Comparison of ENCODE assay signal across 16 cellular contexts in genomic region chr19:49014870-49015255, GRCh38. TPM values are rescaled to one million over a fixed set of nuclear protein-coding genes. Genes with fewer than 3 reads are reported as not detected.
DNase-seq lines count a peak whose midpoint lies in the region; TF ChIP-seq lines count a peak whose summit lies in the region.
"Had no signal": no experiment of that assay in that cellular context is flagged by ENCODE, and none has a peak within 500 bp of the region (broad histone marks: within the 10 kb centered on the region; RNA-seq: fewer than 3 reads in every experiment).

No MANE protein-coding gene starts in this region.

- H3K27me3 Mint-ChIP-seq in MCF 10A (ENCODE audit: insufficient read depth, unreplicated experiment), result no peaks in the 10 kb centered on the region

- H3K9me3 Mint-ChIP-seq in MCF 10A (ENCODE audit: unreplicated experiment), result no peaks in the 10 kb centered on the region

- H3K4me3 Mint-ChIP-seq in MCF 10A (ENCODE audit: unreplicated experiment), result no peak overlapping the region

- 100% methylated on average over 9 of the region's 18 CpGs for WGBS in mammary epithelial cell (ENCODE audit: low coverage, missing lambda C conversion rate)

- H2AFZ ChIP-seq in mammary epithelial cell (ENCODE audit: low read depth, low read length) (no peak overlapping the region), osteoblast (ENCODE audit: low read length) (no peak overlapping the region)

- POLR2A ChIA-PET in MCF 10A (lab: Yijun Ruan, JAX), result no interaction called here

- H3K4me3 ChIP-seq in mammary epithelial cell (replicated peaks in 1 of 3; ENCODE audit: insufficient read depth in 1 of 3, low read depth in 2 of 3, low read length in 3 of 3) (no peak overlapping the region), osteoblast (ENCODE audit: insufficient read depth, low read length) (no peak overlapping the region)
- H3K4me3 ChIP-seq: SK-N-MC had no signal

- H3K79me2 ChIP-seq in mammary epithelial cell (ENCODE audit: insufficient read depth, low read length), result no peaks in the 10 kb centered on the region
- H3K79me2 ChIP-seq in osteoblast (ENCODE audit: insufficient read depth, low read length), result no peaks in the 10 kb centered on the region

- no peak overlapping the region for H3K4me2 ChIP-seq in mammary epithelial cell (ENCODE audit: insufficient read depth, low read depth, low read length)
- H3K4me2 ChIP-seq in osteoblast (ENCODE audit: insufficient read depth, low read length), result no peak overlapping the region

- dilution Hi-C loops in mammary epithelial cell (cut with HindIII; ENCODE audit: low sequenced_read_pairs), result no loop called here

- CTCF ChIA-PET in MCF 10A (lab: Yijun Ruan, JAX) (no interaction called here), mammary epithelial cell (lab: Charles Lee; ENCODE audit: low non-redundant PET) (no interaction called here)

- in situ Hi-C loops in mammary epithelial cell (cut with MboI; ENCODE audit: low sequenced_read_pairs in 2 of 2), result loop anchor here in 1 of 2 donors (5.0 kb wide), 1 partner anchor 37 kb away; no protein-coding TSS in a partner anchor

- intact Hi-C loops in MCF 10A (cut with micrococcal nuclease) (no loop called here), mammary epithelial cell (cut with micrococcal nuclease) (no loop called here)

- no peaks in the 10 kb centered on the region for H3K27me3 ChIP-seq in mammary epithelial cell (ENCODE audit: insufficient read depth, low read length)
- H3K27me3 ChIP-seq in osteoblast (ENCODE audit: insufficient read depth, low read length), result no peaks in the 10 kb centered on the region

- BruUV-seq in MCF 10A (replicated peaks; lab: Mats Ljungman, UMichigan) (TSS peak; percentile 14), mammary epithelial cell (replicated peaks; lab: Mats Ljungman, UMichigan) (no TSS peak)

- H3K36me3 ChIP-seq in mammary epithelial cell (ENCODE audit: insufficient read depth, low read length) (peaks cover 7% of the 10 kb centered on the region), osteoblast (ENCODE audit: insufficient read depth, low read length) (peaks cover 33% of the 10 kb centered on the region)

- H3K4me1 ChIP-seq in mammary epithelial cell (ENCODE audit: insufficient read depth, low read length) (peaks cover 13% of the 10 kb centered on the region), osteoblast (ENCODE audit: insufficient read depth, low read length) (peaks cover 15% of the 10 kb centered on the region)

- no peak overlapping the region for H3K9ac ChIP-seq in mammary epithelial cell (ENCODE audit: insufficient read depth, low read length)

- no peak overlapping the region for H3K27ac Mint-ChIP-seq in MCF 10A (ENCODE audit: low read depth, unreplicated experiment)

- DNase-seq in MCF 10A (ENCODE audit: unreplicated experiment) (no peak), mammary epithelial cell (no peak), osteoblast (ENCODE audit: insufficient read length, low spot score, missing footprints) (peak; percentile 58), activated gamma-delta T cell treated with Interleukin-2 at 50 U/mL for 16 hours (no peak)
- DNase-seq: AML-193, DMS79, KBM-7, NCI-H1105 treated with DMSO at 0.1 percent for 48 hours, NCI-H1694, NCI-H2081 treated with DMSO at 0.1 percent for 48 hours, NCI-H446 treated with DMSO at 0.1 percent for 48 hours, NCI-H774 had no signal

- H3K4me1 Mint-ChIP-seq in MCF 10A (ENCODE audit: insufficient read depth, unreplicated experiment), result peaks cover 8% of the 10 kb centered on the region

- H3K9me3 ChIP-seq in mammary epithelial cell (replicated peaks; ENCODE audit: insufficient read depth, low read length) (no peaks in the 10 kb centered on the region), osteoblast (ENCODE audit: low read depth, low read length) (no peaks in the 10 kb centered on the region)

- no peaks in the 10 kb centered on the region for H4K20me1 ChIP-seq in mammary epithelial cell (ENCODE audit: insufficient read depth, low read length)
- H4K20me1 ChIP-seq in osteoblast (ENCODE audit: insufficient read depth, low read length), result no peaks in the 10 kb centered on the region

- H3K27ac ChIP-seq in mammary epithelial cell (ENCODE audit: insufficient read depth, low read depth, low read length) (no peak overlapping the region), osteoblast (ENCODE audit: low read depth, low read length) (no peak overlapping the region)
- H3K27ac ChIP-seq: 22Rv1, C4-2B, SK-N-MC had no signal

- peaks cover 60% of the 10 kb centered on the region for H3K36me3 Mint-ChIP-seq in MCF 10A (ENCODE audit: insufficient read depth, unreplicated experiment)

- TF ChIP-seq CTCF in MCF 10A (IDR thresholded peaks at IDR 0.05; ENCODE audit: unreplicated experiment) (no peak), mammary epithelial cell (conservative IDR thresholded peaks at IDR 0.05 in 1 of 2, IDR thresholded peaks at IDR 0.05 in 1 of 2; ENCODE audit: extremely low read depth in 1 of 2, insufficient read depth in 1 of 2, low read depth in 1 of 2, low read length in 2 of 2) (no peak), osteoblast (IDR thresholded peaks at IDR 0.05; ENCODE audit: extremely low read depth, low read depth, low read length) (no peak)

RNA-seq across cellular contexts. Expression of gene LHB, which starts 2.0 kb away (rescaled TPM):
- total RNA-seq in MCF 10A (2022), result not detected in 2 replicates
- total RNA-seq in mammary epithelial cell, result 1 to 10 TPM in 1 of 2 donors, not detected in 1; 1.7 TPM
- not detected for polyA plus RNA-seq in mammary epithelial cell
- not detected for polyA minus RNA-seq in mammary epithelial cell
- not detected in 2 replicates for total RNA-seq in osteoblast

RNA-seq across cellular contexts. Expression of gene CGB3, which starts 9.3 kb away (rescaled TPM):
- total RNA-seq in MCF 10A (2022) (not detected in 2 replicates), mammary epithelial cell (not detected), osteoblast (not detected in 2 replicates)
- polyA plus RNA-seq in mammary epithelial cell, result not detected
- polyA minus RNA-seq in mammary epithelial cell, result not detected
- total RNA-seq: OCI-LY7 had no signal

RNA-seq across cellular contexts. Expression of gene CGB2, which starts 16.8 kb away (rescaled TPM):
- not detected in 2 replicates for total RNA-seq in MCF 10A (2022)
- not detected for total RNA-seq in mammary epithelial cell
- polyA plus RNA-seq in mammary epithelial cell, result not detected
- polyA minus RNA-seq in mammary epithelial cell, result not detected
- not detected in 2 replicates for total RNA-seq in osteoblast
- total RNA-seq: OCI-LY7 had no signal

RNA-seq across cellular contexts. Expression of gene RUVBL2, which starts 21.2 kb away (rescaled TPM):
- 126 and 156 TPM in 2 replicates for total RNA-seq in MCF 10A (2022)
- total RNA-seq in mammary epithelial cell, result 100 to 1,000 TPM; 108 to 148 TPM
- 256 TPM for polyA plus RNA-seq in mammary epithelial cell
- 120 TPM for polyA minus RNA-seq in mammary epithelial cell
- 113 and 122 TPM in 2 replicates for total RNA-seq in osteoblast

RNA-seq across cellular contexts. Expression of gene GYS1, which starts 21.8 kb away (rescaled TPM):
- total RNA-seq in MCF 10A (2022) (29.7 and 42.7 TPM in 2 replicates), mammary epithelial cell (10 to 100 TPM; 40.0 to 79.8 TPM), osteoblast (25.6 and 44.5 TPM in 2 replicates)
- polyA plus RNA-seq in mammary epithelial cell, result 88.3 TPM
- polyA minus RNA-seq in mammary epithelial cell, result 362 TPM
